Comparison of ENCODE assay signal across 8 cellular contexts in genomic region chr17:4967539-4968165, GRCh38. TPM values are rescaled to one million over a fixed set of nuclear protein-coding genes. Genes with fewer than 3 reads are reported as not detected.
DNase-seq lines count a peak whose midpoint lies in the region; ATAC-seq, FAIRE-seq and TF ChIP-seq lines count a peak whose summit lies in the region.

Gene SPAG7 (minus strand): TSS chr17:4967817. CDS start chr17:4967804, 13 bp downstream.

- H3K4me3 ChIP-seq in small intestine (ENCODE audit: low read depth in 1 of 2, low read length in 2 of 2), result peak within 1 kb of the TSS; percentile 66 to 76

- no peak for FAIRE-seq in small intestine (lab: Jason Lieb, UNC)

- no peaks in the 10 kb centered on the region for H3K9me3 ChIP-seq in small intestine (ENCODE audit: control insufficient read depth, low read depth)

- no peak for TF ChIP-seq CTCF in VCaP (conservative IDR thresholded peaks at IDR 0.05)

- 0 to 1% (median 0%) methylated on average over 41 to 43 of the region's 43 CpGs for WGBS in small intestine, 3 donors

- H3K27me3 ChIP-seq in small intestine (ENCODE audit: control insufficient read depth in 2 of 2, insufficient read depth in 2 of 2, low read length in 2 of 2), result no peaks in the 10 kb centered on the region

- peaks cover 4 to 5% of the 10 kb centered on the region in 2 donors for H3K36me3 ChIP-seq in small intestine (ENCODE audit: control insufficient read depth in 2 of 2, insufficient read depth in 2 of 2, low read length in 2 of 2)

- peak; percentile 41 for ATAC-seq in GM18870 (IDR thresholded peaks at IDR 0.05; ENCODE audit: unreplicated experiment)
- ATAC-seq in HG03108 (IDR thresholded peaks at IDR 0.05; ENCODE audit: unreplicated experiment), result peak; percentile 45

- in situ Hi-C loops in ACHN (cut with HindIII; ENCODE audit: low pct_ligation_motif_present, low pct_unique_long_range_greater_than_20kb, low sequenced_read_pairs), result no loop called here
- in situ Hi-C loops in T47D (cut with HindIII; ENCODE audit: low pct_unique_long_range_greater_than_20kb, low sequenced_read_pairs), result no loop called here

- H3K27ac ChIP-seq in VCaP (peak within 1 kb of the TSS; percentile 85), small intestine (ENCODE audit: low read depth in 1 of 2, low read length in 1 of 2) (peak within 1 kb of the TSS; percentile 93 to 96)

- peaks cover 0 to 4% of the 10 kb centered on the region in 2 donors for H3K4me1 ChIP-seq in small intestine (ENCODE audit: control insufficient read depth in 2 of 2, insufficient read depth in 1 of 2, low read depth in 1 of 2, low read length in 1 of 2)

- peak; percentile 95 for DNase-seq in ACHN
- DNase-seq in NCI-H2171 treated with DMSO at 0.1 percent for 48 hours (lab: John Stamatoyannopoulos, UW), result peak; percentile 97
- DNase-seq in T47D (ENCODE audit: low read depth in 1 of 2, low spot score in 1 of 2), result peak; percentile 74 to 95
- DNase-seq in iPS-NIHi11 (ENCODE audit: low spot score), result peak; percentile 95
- DNase-seq in small intestine, result peak; percentile 95

RNA-seq across cellular contexts. Expression of gene SPAG7, which starts in this region (rescaled TPM):
- polyA plus RNA-seq in small intestine, result 100 to 1,000 TPM in 1 of 3 donors, 10 to 100 TPM in 2; 77.6 to 101 (median 82.4) TPM

Comparison
In these comparisons a context has a peak if more than half of its experiments do, and no peak if none do; other contexts are left out.
1. Peak in every context shown above with its lines: DNase-seq, ATAC-seq, H3K4me3 ChIP-seq and H3K27ac ChIP-seq.